ENCODE assay signal across 10 cellular contexts in the genomic region with DNA sequence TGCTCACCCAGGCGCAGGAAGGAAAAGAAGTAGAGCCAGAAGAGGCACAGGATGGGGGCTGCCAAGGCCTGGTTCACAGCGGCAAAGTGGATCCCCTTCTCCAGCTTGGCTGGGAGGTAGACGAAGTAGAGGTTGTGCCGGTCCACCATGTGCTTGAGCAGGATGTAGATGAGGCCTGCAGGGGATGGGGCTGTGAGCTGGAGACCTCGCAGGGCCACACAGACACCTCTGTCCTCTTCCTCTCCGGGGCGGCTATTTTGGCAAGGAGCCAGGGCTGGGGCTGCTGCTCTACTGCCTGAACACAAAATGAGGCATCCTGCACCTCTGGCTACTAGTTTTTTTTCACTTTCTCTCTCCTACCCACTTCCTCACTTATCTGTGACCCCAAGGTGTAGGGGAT. TPM values are rescaled to one million over a fixed set of nuclear protein-coding genes. Genes with fewer than 3 reads are reported as not detected.
A peak's percentile ranks its signal among the peaks of the same experiment; 100 is the strongest.
DNase-seq lines count a peak whose midpoint lies in the region; ATAC-seq lines count a peak whose summit lies in the region.
"Had no signal": no experiment of that assay in that cellular context is flagged by ENCODE, and none has a peak within 500 bp of the region (broad histone marks: within the 10 kb centered on the region; RNA-seq: fewer than 3 reads in every experiment).

No MANE protein-coding gene starts in this region.

- H3K36me3 Mint-ChIP-seq in activated T-cell treated with anti-CD3 and anti-CD28 coated beads, Interleukin-2, amount 50 U/mL, for 24 hours (ENCODE audit: low read depth): peaks cover 79% of the 10 kb centered on the region
- H3K36me3 Mint-ChIP-seq in activated CD8-positive, alpha-beta T cell treated with anti-CD3 and anti-CD28 coated beads, Interleukin-2, amount 10 ng/mL, durations not matched to agents 7 days and 5 days (ENCODE audit: low read depth): peaks cover 75% of the 10 kb centered on the region

- peak overlapping the region; percentile 79 for H3K27ac Mint-ChIP-seq in activated T-cell treated with anti-CD3 and anti-CD28 coated beads, Interleukin-2, amount 50 U/mL, for 24 hours
- H3K27ac Mint-ChIP-seq in activated CD8-positive, alpha-beta T cell treated with anti-CD3 and anti-CD28 coated beads, Interleukin-2, amount 10 ng/mL, durations not matched to agents 7 days and 5 days: peak overlapping the region; percentile 55
- H3K27ac Mint-ChIP-seq in stimulated activated naive CD8-positive, alpha-beta T cell treated with anti-CD3 and anti-CD28 coated beads, Interleukin-15, amount 100 ng/mL, for 72 hours: peak overlapping the region in 1 of 2 donors; percentile 67

- H3K4me1 Mint-ChIP-seq in activated T-cell treated with anti-CD3 and anti-CD28 coated beads, Interleukin-2, amount 50 U/mL, for 24 hours (ENCODE audit: low read depth): peaks cover 53% of the 10 kb centered on the region
- peaks cover 48% of the 10 kb centered on the region for H3K4me1 Mint-ChIP-seq in activated CD8-positive, alpha-beta T cell treated with anti-CD3 and anti-CD28 coated beads, Interleukin-2, amount 10 ng/mL, durations not matched to agents 7 days and 5 days (ENCODE audit: low read depth)
- H3K4me1 Mint-ChIP-seq in stimulated activated naive CD8-positive, alpha-beta T cell treated with anti-CD3 and anti-CD28 coated beads, Interleukin-15, amount 100 ng/mL, for 72 hours: peaks cover 84% of the 10 kb centered on the region

- no peaks in the 10 kb centered on the region for H3K9me3 Mint-ChIP-seq in activated T-cell treated with anti-CD3 and anti-CD28 coated beads, Interleukin-2, amount 50 U/mL, for 24 hours
- no peaks in the 10 kb centered on the region for H3K9me3 Mint-ChIP-seq in activated CD8-positive, alpha-beta T cell treated with anti-CD3 and anti-CD28 coated beads, Interleukin-2, amount 10 ng/mL, durations not matched to agents 7 days and 5 days (ENCODE audit: insufficient read depth)
- no peaks in the 10 kb centered on the region for H3K9me3 Mint-ChIP-seq in stimulated activated naive CD8-positive, alpha-beta T cell treated with anti-CD3 and anti-CD28 coated beads, Interleukin-15, amount 100 ng/mL, for 72 hours

- H3K27me3 Mint-ChIP-seq in activated T-cell treated with anti-CD3 and anti-CD28 coated beads, Interleukin-2, amount 50 U/mL, for 24 hours: no peaks in the 10 kb centered on the region
- H3K27me3 Mint-ChIP-seq in activated CD8-positive, alpha-beta T cell treated with anti-CD3 and anti-CD28 coated beads, Interleukin-2, amount 10 ng/mL, durations not matched to agents 7 days and 5 days (ENCODE audit: low read depth): no peaks in the 10 kb centered on the region
- no peaks in the 10 kb centered on the region for H3K27me3 Mint-ChIP-seq in stimulated activated naive CD8-positive, alpha-beta T cell treated with anti-CD3 and anti-CD28 coated beads, Interleukin-15, amount 100 ng/mL, for 72 hours

- POLR2A ChIA-PET in activated CD8-positive, alpha-beta T cell treated with anti-CD3 and anti-CD28 coated beads, Interleukin-2, amount 10 ng/mL, durations not matched to agents 7 days and 5 days (lab: Charles Lee): interaction anchor here (0.6 to 1.0 kb wide), 3 partner anchors 11 to 1969 kb away, joined by 3 to 4 read pairs (median 3); no protein-coding TSS in a partner anchor

- H3K4me3 Mint-ChIP-seq in activated T-cell treated with anti-CD3 and anti-CD28 coated beads, Interleukin-2, amount 50 U/mL, for 24 hours: no peak overlapping the region
- H3K4me3 Mint-ChIP-seq in activated CD8-positive, alpha-beta T cell treated with anti-CD3 and anti-CD28 coated beads, Interleukin-2, amount 10 ng/mL, durations not matched to agents 7 days and 5 days: peak overlapping the region; percentile 2
- peak overlapping the region in 1 of 2 donors; percentile 54 for H3K4me3 Mint-ChIP-seq in stimulated activated naive CD8-positive, alpha-beta T cell treated with anti-CD3 and anti-CD28 coated beads, Interleukin-15, amount 100 ng/mL, for 72 hours

- peak; percentile 55 for DNase-seq in activated T-cell treated with anti-CD3 and anti-CD28 coated beads, Interleukin-2, amount 50 U/mL, for 24 hours
- no peak for DNase-seq in activated T-cell treated with anti-CD3 and anti-CD28 coated beads for 4 hours
- DNase-seq in activated CD8-positive, alpha-beta T cell treated with anti-CD3 and anti-CD28 coated beads, Interleukin-2, amount 10 ng/mL, durations not matched to agents 7 days and 5 days: peak; percentile 66
- DNase-seq in head of caudate nucleus: peak in 32 of 42 donors; percentile 31 to 80 (median 52)
- DNase-seq in stimulated activated naive CD8-positive, alpha-beta T cell treated with anti-CD3 and anti-CD28 coated beads, Interleukin-15, amount 100 ng/mL, for 72 hours: peak; percentile 28 to 44
- no peak for DNase-seq in dedifferentiated amniotic fluid mesenchymal stem cell (ENCODE audit: extremely low spot score)
- no peak for DNase-seq in H4 (ENCODE audit: low spot score)
- DNase-seq: activated effector memory CD4-positive, alpha-beta T cell treated with anti-CD3 and anti-CD28 coated beads, Interleukin-2, amount 50 U/mL, for 16 hours had no signal

- intact Hi-C loops in head of caudate nucleus (cut with DNase I): no loop called here

- CTCF ChIA-PET in activated CD8-positive, alpha-beta T cell treated with anti-CD3 and anti-CD28 coated beads, Interleukin-2, amount 10 ng/mL, durations not matched to agents 7 days and 5 days (lab: Charles Lee): interaction anchor here (0.8 kb wide), 1 partner anchor 263 kb away, joined by 3 read pairs; no protein-coding TSS in a partner anchor

- ATAC-seq in activated CD8-positive, alpha-beta T cell treated with anti-CD3 and anti-CD28 coated beads, Interleukin-2, amount 10 ng/mL, durations not matched to agents 7 days and 5 days: peak; percentile 38
- peak; percentile 16 for ATAC-seq in stimulated activated naive CD8-positive, alpha-beta T cell treated with anti-CD3 and anti-CD28 coated beads, Interleukin-15, amount 100 ng/mL, for 72 hours
- ATAC-seq in GM21447 (IDR thresholded peaks at IDR 0.05; ENCODE audit: unreplicated experiment): no peak

RNA-seq across cellular contexts. Expression of a gene that starts 32.3 kb away (rescaled TPM):
- total RNA-seq in activated CD8-positive, alpha-beta T cell treated with anti-CD3 and anti-CD28 coated beads, Interleukin-2, amount 10 ng/mL, durations not matched to agents 7 days and 5 days: 10 to 100 TPM; 83.5 to 85.8 TPM
- total RNA-seq in H4 (2014; rRNA removed; shearing (Covaris generic)): 4.0 and 6.8 TPM in 2 replicates

RNA-seq across cellular contexts. Expression of a gene that starts 39.0 kb away (rescaled TPM):
- not detected for total RNA-seq in activated CD8-positive, alpha-beta T cell treated with anti-CD3 and anti-CD28 coated beads, Interleukin-2, amount 10 ng/mL, durations not matched to agents 7 days and 5 days
- total RNA-seq in H4 (2014; rRNA removed; shearing (Covaris generic)): 0.50 TPM in 1 of 2 replicates, not detected in the other
- total RNA-seq: endothelial cell of umbilical vein had no signal

RNA-seq across cellular contexts. Expression of a gene that starts 40.0 kb away (rescaled TPM):
- total RNA-seq in activated CD8-positive, alpha-beta T cell treated with anti-CD3 and anti-CD28 coated beads, Interleukin-2, amount 10 ng/mL, durations not matched to agents 7 days and 5 days: 1 to 10 TPM; 1.5 to 2.0 TPM
- total RNA-seq in H4 (2014; rRNA removed; shearing (Covaris generic)): 106 and 153 TPM in 2 replicates

Comparison
In these comparisons a context has a peak if more than half of its experiments do, and no peak if none do; other contexts are left out.
1. DNase-seq: peak in activated T-cell treated with anti-CD3 and anti-CD28 coated beads, Interleukin-2, amount 50 U/mL, for 24 hours (single experiment), activated CD8-positive, alpha-beta T cell treated with anti-CD3 and anti-CD28 coated beads, Interleukin-2, amount 10 ng/mL, durations not matched to agents 7 days and 5 days (single experiment), head of caudate nucleus (32 of 42) and stimulated activated naive CD8-positive, alpha-beta T cell treated with anti-CD3 and anti-CD28 coated beads, Interleukin-15, amount 100 ng/mL, for 72 hours (2 of 2); none in activated T-cell treated with anti-CD3 and anti-CD28 coated beads for 4 hours (single experiment), dedifferentiated amniotic fluid mesenchymal stem cell (single experiment) and H4 (single experiment).
2. RNA of a gene that starts 32.3 kb away (total RNA-seq): 83.5 to 85.8 TPM in activated CD8-positive, alpha-beta T cell treated with anti-CD3 and anti-CD28 coated beads, Interleukin-2, amount 10 ng/mL, durations not matched to agents 7 days and 5 days; 4.0 to 6.8 TPM in H4; every median in the first group is over 10 times any median in the second.
3. RNA of a gene that starts 40.0 kb away (total RNA-seq): 106 to 153 TPM in H4; 1.5 to 2.0 TPM in activated CD8-positive, alpha-beta T cell treated with anti-CD3 and anti-CD28 coated beads, Interleukin-2, amount 10 ng/mL, durations not matched to agents 7 days and 5 days; every median in the first group is over 10 times any median in the second.